Comparison of ENCODE assay signal across 12 cellular contexts in genomic region chr20:56328861-56329260, GRCh38. TPM values are rescaled to one million over a fixed set of nuclear protein-coding genes. Genes with fewer than 3 reads are reported as not detected.
A peak's percentile ranks its signal among the peaks of the same experiment; 100 is the strongest.
DNase-seq lines count a peak whose midpoint lies in the region; ATAC-seq and TF ChIP-seq lines count a peak whose summit lies in the region.
"Had no signal": no experiment of that assay in that cellular context is flagged by ENCODE, and none has a peak within 500 bp of the region (broad histone marks: within the 10 kb centered on the region; RNA-seq: fewer than 3 reads in every experiment).

No MANE protein-coding gene starts in this region.

- no peak overlapping the region for H3K4me3 ChIP-seq in RWPE2 (ENCODE audit: severe bottlenecking)
- no peak overlapping the region for H3K4me3 ChIP-seq in fibroblast of villous mesenchyme (ENCODE audit: low read depth, low read length)
- H3K4me3 ChIP-seq in left lung: no peak overlapping the region
- H3K4me3 ChIP-seq: mucosa of descending colon had no signal

- in situ Hi-C loops in ACHN (cut with HindIII; ENCODE audit: low pct_ligation_motif_present, low pct_unique_long_range_greater_than_20kb, low sequenced_read_pairs): no loop called here

- intact Hi-C loops in left lung (cut with DNase I): no loop called here

- no peak overlapping the region for H3K27ac ChIP-seq in RWPE2 (ENCODE audit: poor library complexity, severe bottlenecking)
- H3K27ac ChIP-seq in left lung: no peak overlapping the region

- peaks cover 2% of the 10 kb centered on the region for H3K36me3 Mint-ChIP-seq in mesothelial cell of epicardium

- H3K4me1 ChIP-seq in RWPE2 (ENCODE audit: insufficient read depth, poor library complexity, severe bottlenecking) (no peaks in the 10 kb centered on the region), left lung (no peaks in the 10 kb centered on the region)

- DNase-seq in ACHN (peak; percentile 30), HT-29 (ENCODE audit: low spot score) (peak; percentile 54), RWPE2 (ENCODE audit: low spot score) (peak; percentile 49), fibroblast of villous mesenchyme (ENCODE audit: low read depth) (peak; percentile 10), left lung (no peak), NCI-H1092 treated with DMSO at 0.1 percent for 48 hours (lab: John Stamatoyannopoulos, UW) (no peak), COR-L47 (lab: John Stamatoyannopoulos, UW) (no peak), mesothelial cell of epicardium (ENCODE audit: low spot score in 2 of 2, unreplicated experiment in 2 of 2) (no peak)
- DNase-seq: activated T-cell treated with anti-CD3 and anti-CD28 coated beads, Interleukin-2, amount 50 U/mL, for 24 hours; NCI-H2081; T1000 had no signal

- no peak for TF ChIP-seq CTCF in RWPE2 (IDR thresholded peaks at IDR 0.05; ENCODE audit: poor library complexity, severe bottlenecking)
- no peak for TF ChIP-seq CTCF in fibroblast of villous mesenchyme (IDR thresholded peaks at IDR 0.05; ENCODE audit: insufficient read depth, low read depth, low read length)
- TF ChIP-seq CTCF in left lung (IDR thresholded peaks at IDR 0.05): no peak
- no peak for TF ChIP-seq CTCF in mesothelial cell of epicardium (IDR thresholded peaks at IDR 0.05; ENCODE audit: unreplicated experiment)

- no peaks in the 10 kb centered on the region for H3K36me3 ChIP-seq in RWPE2 (ENCODE audit: low read depth)
- H3K36me3 ChIP-seq in left lung: no peaks in the 10 kb centered on the region

- H3K27me3 Mint-ChIP-seq in mesothelial cell of epicardium (ENCODE audit: low read depth): no peaks in the 10 kb centered on the region

- no peaks in the 10 kb centered on the region for H3K4me1 Mint-ChIP-seq in mesothelial cell of epicardium

- ATAC-seq in RWPE2 (ENCODE audit: low read depth): peak; percentile 40; the same call in 1 of the 3 replicates
- no peak for ATAC-seq in left lung
- ATAC-seq: mucosa of descending colon had no signal

- H3K27ac Mint-ChIP-seq in mesothelial cell of epicardium: no peak overlapping the region
- H3K27ac Mint-ChIP-seq: activated T-cell treated with anti-CD3 and anti-CD28 coated beads, Interleukin-2, amount 50 U/mL, for 24 hours had no signal

- H3K9me3 Mint-ChIP-seq in mesothelial cell of epicardium: peaks cover 66% of the 10 kb centered on the region
- H3K9me3 Mint-ChIP-seq: activated T-cell treated with anti-CD3 and anti-CD28 coated beads, Interleukin-2, amount 50 U/mL, for 24 hours had no signal

- no peak overlapping the region for H3K4me3 Mint-ChIP-seq in mesothelial cell of epicardium
- H3K4me3 Mint-ChIP-seq: activated T-cell treated with anti-CD3 and anti-CD28 coated beads, Interleukin-2, amount 50 U/mL, for 24 hours had no signal

- no peaks in the 10 kb centered on the region for H3K27me3 ChIP-seq in RWPE2 (ENCODE audit: insufficient read depth, poor library complexity, severe bottlenecking)
- H3K27me3 ChIP-seq in left lung: peaks cover 0 to 10% of the 10 kb centered on the region in 2 donors

- no peaks in the 10 kb centered on the region for H3K9me3 ChIP-seq in RWPE2 (ENCODE audit: severe bottlenecking)
- H3K9me3 ChIP-seq in left lung: no peaks in the 10 kb centered on the region
- H3K9me3 ChIP-seq: mucosa of descending colon had no signal

RNA-seq across cellular contexts. Expression of gene FAM210B, which starts 29.9 kb away (rescaled TPM):
- total RNA-seq in HT-29 (2014; rRNA removed; shearing (Covaris generic)): 3.5 and 4.4 TPM in 2 replicates
- total RNA-seq in fibroblast of villous mesenchyme (38.0 and 46.2 TPM in 2 replicates), left lung (10 to 100 TPM; 32.0 to 65.1 TPM), mesothelial cell of epicardium (64.9 to 66.9 TPM (median 66.4 TPM) in 3 replicates)

Comparison
In these comparisons a context has a peak if more than half of its experiments do, and no peak if none do; other contexts are left out.
1. DNase-seq: peak in ACHN (single experiment), HT-29 (single experiment), RWPE2 (single experiment) and fibroblast of villous mesenchyme (single experiment); none in left lung (0 of 2), NCI-H1092 treated with DMSO at 0.1 percent for 48 hours (single experiment), COR-L47 (single experiment) and mesothelial cell of epicardium (0 of 2).